ENCODE assay signal across 32 cellular contexts in genomic region chr12:9148926-9149325, GRCh38. TPM values are rescaled to one million over a fixed set of nuclear protein-coding genes. Genes with fewer than 3 reads are reported as not detected.
"Had no signal": no experiment of that assay in that cellular context is flagged by ENCODE, and none has a peak within 500 bp of the region (broad histone marks: within the 10 kb centered on the region; RNA-seq: fewer than 3 reads in every experiment).

No MANE protein-coding gene starts in this region.

- H3K36me3 ChIP-seq: brain microvascular endothelial cell had no signal

- H2AFZ ChIP-seq: PC-9 had no signal

- H3K4me3 ChIP-seq: PC-9 had no signal

- DNase-seq: activated B cell treated with CpG ODN at 0.5 μM for 24 hours; activated CD4-positive, alpha-beta memory T cell treated with anti-CD3 and anti-CD28 coated beads for 36 hours; activated CD4-positive, alpha-beta T cell treated with anti-CD3 and anti-CD28 coated beads for 4 hours; activated CD4-positive, alpha-beta T cell treated with anti-CD3 and anti-CD28 coated beads, Interleukin-2, amount 50 U/mL, for 1 hour; activated CD4-positive, CD25-positive, alpha-beta regulatory T cell treated with anti-CD3 and anti-CD28 coated beads, Interleukin-2, amount 50 U/mL, for 72 hours; activated CD8-positive, alpha-beta memory T cell treated with anti-CD3 and anti-CD28 coated beads for 24 hours; activated CD8-positive, alpha-beta memory T cell treated with anti-CD3 and anti-CD28 coated beads, Interleukin-2, amount 10 ng/mL, durations not matched to agents 7 days and 5 days; activated CD8-positive, alpha-beta memory T cell treated with anti-CD3 and anti-CD28 coated beads, Interleukin-2, amount 50 U/mL, for 48 hours; activated effector memory CD4-positive, alpha-beta T cell treated with Interleukin-2 at 50 U/mL for 16 hours; activated naive CD4-positive, alpha-beta T cell treated with anti-CD3 and anti-CD28 coated beads, Interleukin-2, amount 50 U/mL, for 16 hours; activated naive CD8-positive, alpha-beta T cell treated with anti-CD3 and anti-CD28 coated beads for 36 hours; activated T-cell treated with anti-CD3 and anti-CD28 coated beads, Interleukin-2, amount 50 U/mL, for 48 hours; amniotic stem cell; aorta; brain microvascular endothelial cell; Kasumi-1; KG1; MM.1S; NCI-H1092 treated with DMSO at 0.1 percent for 48 hours; NCI-H146; NCI-H1930; NCI-H2081 treated with DMSO at 0.1 percent for 48 hours; NCI-H226; NCI-H446 treated with DMSO at 0.1 percent for 48 hours; NCI-H524; PC-9; Right ventricle myocardium superior; SW 1271; T-helper 1 cell; T-helper 9 cell had no signal

- H3K4me2 ChIP-seq: PC-9 had no signal

- H3K27ac ChIP-seq: brain microvascular endothelial cell, PC-9, VCaP had no signal

- H3K27me3 ChIP-seq: brain microvascular endothelial cell had no signal

RNA-seq across cellular contexts. Expression of gene A2M, which starts 33.2 kb away (rescaled TPM):
- total RNA-seq: activated B cell treated with CpG ODN at 0.5 μM for 24 hours; activated CD4-positive, alpha-beta memory T cell treated with anti-CD3 and anti-CD28 coated beads for 36 hours; activated naive CD8-positive, alpha-beta T cell treated with anti-CD3 and anti-CD28 coated beads for 36 hours; OCI-LY7; PC-9 had no signal

RNA-seq across cellular contexts. Expression of gene PZP, which starts 59.3 kb away (rescaled TPM):
- total RNA-seq: activated B cell treated with CpG ODN at 0.5 μM for 24 hours; activated CD4-positive, alpha-beta memory T cell treated with anti-CD3 and anti-CD28 coated beads for 36 hours; activated CD8-positive, alpha-beta memory T cell treated with anti-CD3 and anti-CD28 coated beads, Interleukin-2, amount 10 ng/mL, durations not matched to agents 7 days and 5 days; activated naive CD8-positive, alpha-beta T cell treated with anti-CD3 and anti-CD28 coated beads for 36 hours; OCI-LY7; PC-9 had no signal
- polyA plus RNA-seq: aorta had no signal
